Comparison of ENCODE assay signal across 1 cellular context in the genomic region with DNA sequence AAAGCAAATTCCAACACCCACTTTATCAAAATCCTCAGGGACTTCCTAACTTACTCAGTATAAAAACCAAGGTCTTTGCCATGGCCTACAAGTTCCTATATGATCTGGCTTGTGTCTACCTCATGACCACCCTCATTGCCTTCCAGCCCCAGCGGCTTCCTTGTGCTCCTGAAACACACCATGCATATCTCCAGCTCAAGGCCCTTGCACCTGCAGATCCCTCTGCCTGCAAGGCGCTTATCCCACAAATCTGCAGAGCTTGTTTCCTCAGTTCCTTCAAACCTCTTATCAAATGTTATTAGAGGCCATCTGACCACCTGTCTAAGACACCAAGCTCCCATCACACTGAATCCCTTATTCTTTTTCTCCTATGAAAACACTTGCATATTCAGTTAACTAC.
TF ChIP-seq lines count a peak whose summit lies in the region.

No MANE protein-coding gene starts in this region.

TF ChIP-seq in SK-N-SH treated with all-trans-retinoic acid at 6 μM for 48 hours, 23 proteins besides CTCF, POLR2A, EP300 and RAD21 (continued from another document):
- TF ChIP-seq, protein P1, sequence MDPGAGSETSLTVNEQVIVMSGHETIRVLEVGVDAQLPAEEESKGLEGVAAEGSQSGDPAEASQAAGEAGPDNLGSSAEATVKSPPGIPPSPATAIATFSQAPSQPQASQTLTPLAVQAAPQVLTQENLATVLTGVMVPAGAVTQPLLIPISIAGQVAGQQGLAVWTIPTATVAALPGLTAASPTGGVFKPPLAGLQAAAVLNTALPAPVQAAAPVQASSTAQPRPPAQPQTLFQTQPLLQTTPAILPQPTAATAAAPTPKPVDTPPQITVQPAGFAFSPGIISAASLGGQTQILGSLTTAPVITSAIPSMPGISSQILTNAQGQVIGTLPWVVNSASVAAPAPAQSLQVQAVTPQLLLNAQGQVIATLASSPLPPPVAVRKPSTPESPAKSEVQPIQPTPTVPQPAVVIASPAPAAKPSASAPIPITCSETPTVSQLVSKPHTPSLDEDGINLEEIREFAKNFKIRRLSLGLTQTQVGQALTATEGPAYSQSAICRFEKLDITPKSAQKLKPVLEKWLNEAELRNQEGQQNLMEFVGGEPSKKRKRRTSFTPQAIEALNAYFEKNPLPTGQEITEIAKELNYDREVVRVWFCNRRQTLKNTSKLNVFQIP (CRISPR knock-in tag; IDR thresholded peaks at IDR 0.05; ENCODE audit: borderline replicate concordance, low read depth) = no peak
- no peak for TF ChIP-seq ZFP3 (CRISPR knock-in tag; IDR thresholded peaks at IDR 0.05)
- TF ChIP-seq ZFP30 (CRISPR knock-in tag; IDR thresholded peaks at IDR 0.05) = no peak
